Comparison of ENCODE assay signal across 2 cellular contexts in the genomic region with DNA sequence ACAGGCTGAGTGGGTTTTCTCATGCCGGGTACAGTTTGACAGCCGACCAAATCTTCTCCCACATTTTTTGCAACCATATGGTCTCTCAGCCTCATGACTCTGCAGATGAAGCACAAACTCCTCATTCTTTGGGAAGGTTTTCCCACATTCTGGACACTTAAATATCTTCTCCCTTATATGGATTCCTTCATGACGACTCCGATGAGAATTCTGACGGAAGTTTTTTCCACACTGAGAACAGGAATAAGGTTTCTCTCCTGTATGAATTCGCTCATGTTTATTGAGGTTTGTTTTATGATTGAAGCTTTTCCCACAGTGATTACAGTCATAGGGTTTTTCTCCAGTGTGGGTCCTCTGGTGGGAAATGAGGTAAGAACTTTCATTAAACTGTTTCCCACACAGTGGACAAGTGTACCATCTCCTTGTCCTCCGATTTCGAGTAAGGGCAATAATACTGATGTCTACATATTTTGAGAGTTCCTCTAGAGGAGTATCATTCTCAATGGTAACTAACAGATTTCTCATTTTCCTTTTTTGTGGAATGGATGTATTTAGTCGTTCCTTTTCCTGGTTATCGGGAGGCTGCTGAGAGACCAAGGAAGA.
TF ChIP-seq lines count a peak whose summit lies in the region.

No MANE protein-coding gene starts in this region.

TF ChIP-seq in HEK293, 187 proteins besides CTCF, POLR2A, EP300 and RAD21 (continued from another document):
- TF ChIP-seq, protein P1, sequence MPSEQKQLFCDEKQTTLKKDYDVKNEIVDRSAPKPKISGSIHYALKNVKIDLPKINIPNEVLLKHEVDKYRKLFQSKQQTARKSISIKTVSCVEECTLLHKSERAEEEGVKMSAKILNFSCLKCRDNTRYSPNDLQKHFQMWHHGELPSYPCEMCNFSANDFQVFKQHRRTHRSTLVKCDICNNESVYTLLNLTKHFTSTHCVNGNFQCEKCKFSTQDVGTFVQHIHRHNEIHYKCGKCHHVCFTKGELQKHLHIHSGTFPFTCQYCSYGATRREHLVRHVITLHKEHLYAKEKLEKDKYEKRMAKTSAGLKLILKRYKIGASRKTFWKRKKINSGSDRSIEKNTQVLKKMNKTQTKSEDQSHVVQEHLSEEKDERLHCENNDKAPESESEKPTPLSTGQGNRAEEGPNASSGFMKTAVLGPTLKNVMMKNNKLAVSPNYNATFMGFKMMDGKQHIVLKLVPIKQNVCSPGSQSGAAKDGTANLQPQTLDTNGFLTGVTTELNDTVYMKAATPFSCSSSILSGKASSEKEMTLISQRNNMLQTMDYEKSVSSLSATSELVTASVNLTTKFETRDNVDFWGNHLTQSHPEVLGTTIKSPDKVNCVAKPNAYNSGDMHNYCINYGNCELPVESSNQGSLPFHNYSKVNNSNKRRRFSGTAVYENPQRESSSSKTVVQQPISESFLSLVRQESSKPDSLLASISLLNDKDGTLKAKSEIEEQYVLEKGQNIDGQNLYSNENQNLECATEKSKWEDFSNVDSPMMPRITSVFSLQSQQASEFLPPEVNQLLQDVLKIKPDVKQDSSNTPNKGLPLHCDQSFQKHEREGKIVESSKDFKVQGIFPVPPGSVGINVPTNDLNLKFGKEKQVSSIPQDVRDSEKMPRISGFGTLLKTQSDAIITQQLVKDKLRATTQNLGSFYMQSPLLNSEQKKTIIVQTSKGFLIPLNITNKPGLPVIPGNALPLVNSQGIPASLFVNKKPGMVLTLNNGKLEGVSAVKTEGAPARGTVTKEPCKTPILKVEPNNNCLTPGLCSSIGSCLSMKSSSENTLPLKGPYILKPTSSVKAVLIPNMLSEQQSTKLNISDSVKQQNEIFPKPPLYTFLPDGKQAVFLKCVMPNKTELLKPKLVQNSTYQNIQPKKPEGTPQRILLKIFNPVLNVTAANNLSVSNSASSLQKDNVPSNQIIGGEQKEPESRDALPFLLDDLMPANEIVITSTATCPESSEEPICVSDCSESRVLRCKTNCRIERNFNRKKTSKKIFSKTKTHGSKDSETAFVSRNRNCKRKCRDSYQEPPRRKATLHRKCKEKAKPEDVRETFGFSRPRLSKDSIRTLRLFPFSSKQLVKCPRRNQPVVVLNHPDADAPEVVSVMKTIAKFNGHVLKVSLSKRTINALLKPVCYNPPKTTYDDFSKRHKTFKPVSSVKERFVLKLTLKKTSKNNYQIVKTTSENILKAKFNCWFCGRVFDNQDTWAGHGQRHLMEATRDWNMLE (tag by site-specific recombination; conservative IDR thresholded peaks at IDR 0.05; ENCODE audit: low read depth) = peak; percentile 66; the same call in 1 of the 2 replicates
- TF ChIP-seq ZSCAN23 (tag by site-specific recombination; IDR thresholded peaks at IDR 0.05) (no peak), ZNF404 (tag by site-specific recombination; IDR thresholded peaks at IDR 0.05) (no peak), ZNF530 (tag by site-specific recombination; IDR thresholded peaks at IDR 0.05; ENCODE audit: low read depth) (no peak), ZFHX2 (tag by site-specific recombination; conservative IDR thresholded peaks at IDR 0.05) (no peak)

TF ChIP-seq in K562, 482 proteins besides CTCF, POLR2A, EP300 and RAD21 (continued from another document and continues in another):
- TF ChIP-seq JUN (IDR thresholded peaks at IDR 0.05; ENCODE audit: borderline replicate concordance, low read depth, low read length) (peak; percentile 63; the same call in 1 of the 2 replicates), JUN (CRISPR knock-in tag; IDR thresholded peaks at IDR 0.05; ENCODE audit: borderline replicate concordance) (no peak), XRCC3 (IDR thresholded peaks at IDR 0.05) (peak; percentile 97), RBM14 (IDR thresholded peaks at IDR 0.05; ENCODE audit: borderline replicate concordance, insufficient read depth, low read depth, low read length) (no peak), POU5F1 (IDR thresholded peaks at IDR 0.05; ENCODE audit: borderline replicate concordance, low read depth, low read length, partially characterized antibody) (no peak), MEIS2 (IDR thresholded peaks at IDR 0.05; ENCODE audit: partially characterized antibody) (no peak), RAD51 (IDR thresholded peaks at IDR 0.05; ENCODE audit: borderline replicate concordance, low read depth) (no peak), RFX5 (IDR thresholded peaks at IDR 0.05; ENCODE audit: low read depth, low read length) (no peak), ESRRA (IDR thresholded peaks at IDR 0.05; ENCODE audit: borderline replicate concordance, low read depth) (no peak), CREB1 (IDR thresholded peaks at IDR 0.05) (no peak), CREB1 (CRISPR knock-in tag; IDR thresholded peaks at IDR 0.05) (no peak), ZC3H4 (CRISPR knock-in tag; IDR thresholded peaks at IDR 0.05; ENCODE audit: borderline replicate concordance) (no peak), NCOA4 (IDR thresholded peaks at IDR 0.05; ENCODE audit: partially characterized antibody) (no peak), HSF4 (CRISPR knock-in tag; IDR thresholded peaks at IDR 0.05; ENCODE audit: borderline replicate concordance) (no peak), HNRNPLL (IDR thresholded peaks at IDR 0.05; ENCODE audit: low read depth, low read length, poor library complexity, severe bottlenecking) (no peak), POLR3A (IDR thresholded peaks at IDR 0.05; ENCODE audit: borderline replicate concordance, extremely low read depth, insufficient read depth, insufficient read length) (no peak), CC2D1A (IDR thresholded peaks at IDR 0.05) (no peak), ARNT (IDR thresholded peaks at IDR 0.05) (peak in 1 of 2 experiments; percentile 62; a peak in 1 of 4 replicates), CREM (IDR thresholded peaks at IDR 0.05; ENCODE audit: low read depth) (no peak), NR2C2 (CRISPR knock-in tag; IDR thresholded peaks at IDR 0.05) (no peak), NR2C2 (tag; IDR thresholded peaks at IDR 0.05) (no peak), TCFL5 (CRISPR knock-in tag; conservative IDR thresholded peaks at IDR 0.05) (no peak)
- TF ChIP-seq, protein P2, sequence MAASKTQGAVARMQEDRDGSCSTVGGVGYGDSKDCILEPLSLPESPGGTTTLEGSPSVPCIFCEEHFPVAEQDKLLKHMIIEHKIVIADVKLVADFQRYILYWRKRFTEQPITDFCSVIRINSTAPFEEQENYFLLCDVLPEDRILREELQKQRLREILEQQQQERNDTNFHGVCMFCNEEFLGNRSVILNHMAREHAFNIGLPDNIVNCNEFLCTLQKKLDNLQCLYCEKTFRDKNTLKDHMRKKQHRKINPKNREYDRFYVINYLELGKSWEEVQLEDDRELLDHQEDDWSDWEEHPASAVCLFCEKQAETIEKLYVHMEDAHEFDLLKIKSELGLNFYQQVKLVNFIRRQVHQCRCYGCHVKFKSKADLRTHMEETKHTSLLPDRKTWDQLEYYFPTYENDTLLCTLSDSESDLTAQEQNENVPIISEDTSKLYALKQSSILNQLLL (CRISPR knock-in tag; IDR thresholded peaks at IDR 0.05; ENCODE audit: borderline replicate concordance) = no peak
- TF ChIP-seq, protein P3, sequence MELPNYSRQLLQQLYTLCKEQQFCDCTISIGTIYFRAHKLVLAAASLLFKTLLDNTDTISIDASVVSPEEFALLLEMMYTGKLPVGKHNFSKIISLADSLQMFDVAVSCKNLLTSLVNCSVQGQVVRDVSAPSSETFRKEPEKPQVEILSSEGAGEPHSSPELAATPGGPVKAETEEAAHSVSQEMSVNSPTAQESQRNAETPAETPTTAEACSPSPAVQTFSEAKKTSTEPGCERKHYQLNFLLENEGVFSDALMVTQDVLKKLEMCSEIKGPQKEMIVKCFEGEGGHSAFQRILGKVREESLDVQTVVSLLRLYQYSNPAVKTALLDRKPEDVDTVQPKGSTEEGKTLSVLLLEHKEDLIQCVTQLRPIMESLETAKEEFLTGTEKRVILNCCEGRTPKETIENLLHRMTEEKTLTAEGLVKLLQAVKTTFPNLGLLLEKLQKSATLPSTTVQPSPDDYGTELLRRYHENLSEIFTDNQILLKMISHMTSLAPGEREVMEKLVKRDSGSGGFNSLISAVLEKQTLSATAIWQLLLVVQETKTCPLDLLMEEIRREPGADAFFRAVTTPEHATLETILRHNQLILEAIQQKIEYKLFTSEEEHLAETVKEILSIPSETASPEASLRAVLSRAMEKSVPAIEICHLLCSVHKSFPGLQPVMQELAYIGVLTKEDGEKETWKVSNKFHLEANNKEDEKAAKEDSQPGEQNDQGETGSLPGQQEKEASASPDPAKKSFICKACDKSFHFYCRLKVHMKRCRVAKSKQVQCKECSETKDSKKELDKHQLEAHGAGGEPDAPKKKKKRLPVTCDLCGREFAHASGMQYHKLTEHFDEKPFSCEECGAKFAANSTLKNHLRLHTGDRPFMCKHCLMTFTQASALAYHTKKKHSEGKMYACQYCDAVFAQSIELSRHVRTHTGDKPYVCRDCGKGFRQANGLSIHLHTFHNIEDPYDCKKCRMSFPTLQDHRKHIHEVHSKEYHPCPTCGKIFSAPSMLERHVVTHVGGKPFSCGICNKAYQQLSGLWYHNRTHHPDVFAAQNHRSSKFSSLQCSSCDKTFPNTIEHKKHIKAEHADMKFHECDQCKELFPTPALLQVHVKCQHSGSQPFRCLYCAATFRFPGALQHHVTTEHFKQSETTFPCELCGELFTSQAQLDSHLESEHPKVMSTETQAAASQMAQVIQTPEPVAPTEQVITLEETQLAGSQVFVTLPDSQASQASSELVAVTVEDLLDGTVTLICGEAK (IDR thresholded peaks at IDR 0.05) = peak; percentile 64
- TF ChIP-seq, protein P3 (CRISPR knock-in tag; IDR thresholded peaks at IDR 0.05) = no peak
- TF ChIP-seq, protein P4, sequence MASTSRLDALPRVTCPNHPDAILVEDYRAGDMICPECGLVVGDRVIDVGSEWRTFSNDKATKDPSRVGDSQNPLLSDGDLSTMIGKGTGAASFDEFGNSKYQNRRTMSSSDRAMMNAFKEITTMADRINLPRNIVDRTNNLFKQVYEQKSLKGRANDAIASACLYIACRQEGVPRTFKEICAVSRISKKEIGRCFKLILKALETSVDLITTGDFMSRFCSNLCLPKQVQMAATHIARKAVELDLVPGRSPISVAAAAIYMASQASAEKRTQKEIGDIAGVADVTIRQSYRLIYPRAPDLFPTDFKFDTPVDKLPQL (IDR thresholded peaks at IDR 0.05; ENCODE audit: extremely low read depth, insufficient read length) = no peak
- TF ChIP-seq, protein P5, sequence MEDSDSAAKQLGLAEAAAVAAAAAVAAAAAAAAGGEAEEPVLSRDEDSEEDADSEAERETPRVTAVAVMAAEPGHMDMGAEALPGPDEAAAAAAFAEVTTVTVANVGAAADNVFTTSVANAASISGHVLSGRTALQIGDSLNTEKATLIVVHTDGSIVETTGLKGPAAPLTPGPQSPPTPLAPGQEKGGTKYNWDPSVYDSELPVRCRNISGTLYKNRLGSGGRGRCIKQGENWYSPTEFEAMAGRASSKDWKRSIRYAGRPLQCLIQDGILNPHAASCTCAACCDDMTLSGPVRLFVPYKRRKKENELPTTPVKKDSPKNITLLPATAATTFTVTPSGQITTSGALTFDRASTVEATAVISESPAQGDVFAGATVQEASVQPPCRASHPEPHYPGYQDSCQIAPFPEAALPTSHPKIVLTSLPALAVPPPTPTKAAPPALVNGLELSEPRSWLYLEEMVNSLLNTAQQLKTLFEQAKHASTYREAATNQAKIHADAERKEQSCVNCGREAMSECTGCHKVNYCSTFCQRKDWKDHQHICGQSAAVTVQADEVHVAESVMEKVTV (CRISPR knock-in tag; IDR thresholded peaks at IDR 0.05) = no peak
- TF ChIP-seq, protein P6, sequence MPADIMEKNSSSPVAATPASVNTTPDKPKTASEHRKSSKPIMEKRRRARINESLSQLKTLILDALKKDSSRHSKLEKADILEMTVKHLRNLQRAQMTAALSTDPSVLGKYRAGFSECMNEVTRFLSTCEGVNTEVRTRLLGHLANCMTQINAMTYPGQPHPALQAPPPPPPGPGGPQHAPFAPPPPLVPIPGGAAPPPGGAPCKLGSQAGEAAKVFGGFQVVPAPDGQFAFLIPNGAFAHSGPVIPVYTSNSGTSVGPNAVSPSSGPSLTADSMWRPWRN (IDR thresholded peaks at IDR 0.05; ENCODE audit: low read depth) = no peak
